Comparison of ENCODE assay signal across 22 cellular contexts in genomic region chr3:58207954-58208353, GRCh38. TPM values are rescaled to one million over a fixed set of nuclear protein-coding genes. Genes with fewer than 3 reads are reported as not detected.
"Had no signal": no experiment of that assay in that cellular context is flagged by ENCODE, and none has a peak within 500 bp of the region (broad histone marks: within the 10 kb centered on the region; RNA-seq: fewer than 3 reads in every experiment).

No MANE protein-coding gene starts in this region.

- H3K27ac Mint-ChIP-seq: activated CD8-positive, alpha-beta T cell treated with anti-CD3 and anti-CD28 coated beads for 36 hours; activated naive CD4-positive, alpha-beta T cell treated with anti-CD3 and anti-CD28 coated beads for 36 hours; activated naive CD8-positive, alpha-beta T cell; activated T-cell treated with anti-CD3 and anti-CD28 coated beads, Interleukin-2, amount 50 U/mL, for 72 hours; T-helper 1 cell treated with Interleukin-12 subunit alpha and Interleukin-12 subunit beta and Interleukin-4 antibody, amounts not matched to agents 30 μg/mL and 1 μg/mL, for 36 hours had no signal

- H3K27ac ChIP-seq: brain microvascular endothelial cell, cardiac muscle cell, SJSA1 had no signal

- H3K9me3 ChIP-seq: SJSA1 had no signal

- H3K27me3 ChIP-seq: brain microvascular endothelial cell, SJSA1 had no signal

- H3K4me3 ChIP-seq: cardiac muscle cell, SJSA1 had no signal

- DNase-seq: activated CD4-positive, CD25-positive, alpha-beta regulatory T cell; activated CD8-positive, alpha-beta memory T cell treated with anti-CD3 and anti-CD28 coated beads, Interleukin-2, amount 50 U/mL, for 4 hours; activated CD8-positive, alpha-beta T cell treated with anti-CD3 and anti-CD28 coated beads for 36 hours; activated effector memory CD4-positive, alpha-beta T cell treated with Interleukin-2 at 50 U/mL for 16 hours; activated naive CD4-positive, alpha-beta T cell treated with anti-CD3 and anti-CD28 coated beads for 36 hours; activated T-cell treated with anti-CD3 and anti-CD28 coated beads, Interleukin-2, amount 50 U/mL, for 72 hours; amygdala; brain microvascular endothelial cell; Karpas-422; NCI-H1048; NCI-H146; NCI-H187 treated with DMSO at 0.1 percent for 48 hours; NCI-H2081 treated with DMSO at 0.1 percent for 48 hours; NCI-H446; NCI-H524; SHP77 had no signal

- FAIRE-seq: RCC 7860 had no signal

- H3K4me3 Mint-ChIP-seq: activated CD8-positive, alpha-beta T cell treated with anti-CD3 and anti-CD28 coated beads for 36 hours; activated naive CD4-positive, alpha-beta T cell treated with anti-CD3 and anti-CD28 coated beads for 36 hours; activated naive CD8-positive, alpha-beta T cell; activated T-cell treated with anti-CD3 and anti-CD28 coated beads, Interleukin-2, amount 50 U/mL, for 72 hours; T-helper 1 cell treated with Interleukin-12 subunit alpha and Interleukin-12 subunit beta and Interleukin-4 antibody, amounts not matched to agents 30 μg/mL and 1 μg/mL, for 36 hours had no signal

- ATAC-seq: activated CD8-positive, alpha-beta T cell treated with anti-CD3 and anti-CD28 coated beads for 36 hours; activated T-cell treated with anti-CD3 and anti-CD28 coated beads, Interleukin-2, amount 50 U/mL, for 72 hours; SK-N-SH treated with all-trans-retinoic acid at 6 μM for 48 hours had no signal

- H3K9me3 Mint-ChIP-seq: activated CD8-positive, alpha-beta T cell treated with anti-CD3 and anti-CD28 coated beads for 36 hours; activated naive CD4-positive, alpha-beta T cell treated with anti-CD3 and anti-CD28 coated beads for 36 hours; activated T-cell treated with anti-CD3 and anti-CD28 coated beads, Interleukin-2, amount 50 U/mL, for 72 hours; T-helper 1 cell treated with Interleukin-12 subunit alpha and Interleukin-12 subunit beta and Interleukin-4 antibody, amounts not matched to agents 30 μg/mL and 1 μg/mL, for 36 hours had no signal

- H3K36me3 ChIP-seq: brain microvascular endothelial cell, cardiac muscle cell, SJSA1 had no signal

RNA-seq across cellular contexts. Expression of gene DNASE1L3, which starts 2.8 kb away (rescaled TPM):
- total RNA-seq: activated CD8-positive, alpha-beta T cell treated with anti-CD3 and anti-CD28 coated beads for 36 hours; activated naive CD4-positive, alpha-beta T cell treated with anti-CD3 and anti-CD28 coated beads for 36 hours; activated T-cell treated with anti-CD3 and anti-CD28 coated beads, Interleukin-2, amount 50 U/mL, for 72 hours; SJSA1 had no signal
